Comparison of ENCODE assay signal across 8 cellular contexts in the genomic region with DNA sequence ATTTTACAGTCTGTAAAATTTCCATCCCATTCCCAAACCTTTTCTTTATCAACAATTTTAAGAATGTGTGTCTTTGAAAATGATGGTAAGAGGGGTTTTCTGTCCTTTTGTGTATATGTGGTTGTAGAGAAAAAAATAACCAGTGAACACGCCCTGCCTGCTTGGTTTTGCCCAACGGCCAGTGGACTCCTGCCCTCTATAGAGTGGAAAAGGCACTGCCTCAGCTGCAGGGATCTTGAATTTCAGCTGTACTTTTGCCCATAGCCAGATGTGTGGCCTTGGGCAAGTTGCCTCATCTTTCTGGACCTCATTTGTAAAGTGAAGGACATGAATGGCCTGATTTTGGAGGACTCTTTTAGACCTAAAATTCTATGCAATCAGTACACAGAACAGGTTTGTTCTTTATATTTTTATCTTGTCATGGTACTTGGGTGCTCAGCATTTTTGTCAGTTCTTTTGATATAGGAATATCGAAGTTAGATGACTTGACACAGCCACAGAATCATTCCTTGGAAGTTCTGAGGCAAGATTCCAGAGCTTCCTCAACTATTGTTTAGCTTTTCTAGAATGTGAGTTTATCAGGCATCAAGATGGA.
DNase-seq lines count a peak whose midpoint lies in the region; ATAC-seq and TF ChIP-seq lines count a peak whose summit lies in the region.

No MANE protein-coding gene starts in this region.

- intact Hi-C loops in right cardiac atrium (cut with DNase I) = loop anchor here in 1 of 4 donors (10.0 kb wide), 1 partner anchor 75 kb away; no protein-coding TSS in a partner anchor

- no peak overlapping the region for H3K4me3 Mint-ChIP-seq in type B pancreatic cell

- no peaks in the 10 kb centered on the region for H3K27me3 ChIP-seq in right cardiac atrium (ENCODE audit: control insufficient read depth, insufficient read depth)

- H3K36me3 Mint-ChIP-seq in type B pancreatic cell = peaks cover 14% of the 10 kb centered on the region

- DNase-seq in NCI-H524 (lab: John Stamatoyannopoulos, UW) (peak; percentile 15 to 56), NCI-H524 treated with DMSO at 0.1 percent for 48 hours (lab: John Stamatoyannopoulos, UW) (no peak), UCSD-AML1 (lab: John Stamatoyannopoulos, UW; ENCODE audit: unreplicated experiment) (peak; percentile 19), right cardiac atrium (peak in 2 of 3 donors; percentile 52 to 63), type B pancreatic cell (ENCODE audit: extremely low spot score, unreplicated experiment) (no peak)

- peaks cover 3% of the 10 kb centered on the region for H3K27me3 Mint-ChIP-seq in type B pancreatic cell

- H3K9me3 Mint-ChIP-seq in type B pancreatic cell = peaks cover 6% of the 10 kb centered on the region

- no peak overlapping the region for H3K27ac Mint-ChIP-seq in type B pancreatic cell

- H3K27ac ChIP-seq in right cardiac atrium (ENCODE audit: low read length) = no peak overlapping the region

- no peak overlapping the region for H3K4me3 ChIP-seq in right cardiac atrium (ENCODE audit: low read length)

- TF ChIP-seq CTCF in type B pancreatic cell (conservative IDR thresholded peaks at IDR 0.05) = peak; percentile 68

- H3K9me3 ChIP-seq in right cardiac atrium (ENCODE audit: control insufficient read depth, low read length) = no peaks in the 10 kb centered on the region

- ATAC-seq in HG02973 (IDR thresholded peaks at IDR 0.05; ENCODE audit: unreplicated experiment) (peak; percentile 58), right cardiac atrium (peak; percentile 50 to 67), HG02884 (IDR thresholded peaks at IDR 0.05; ENCODE audit: unreplicated experiment) (no peak), GM21737 (IDR thresholded peaks at IDR 0.05; ENCODE audit: unreplicated experiment) (no peak)

- H3K4me1 ChIP-seq in right cardiac atrium (ENCODE audit: control insufficient read depth, insufficient read depth, low read length) = no peaks in the 10 kb centered on the region

- 42% methylated on average over 3 of the region's 3 CpGs for WGBS in right cardiac atrium

- H3K4me1 Mint-ChIP-seq in type B pancreatic cell (ENCODE audit: unreplicated experiment) = peaks cover 27% of the 10 kb centered on the region

Comparison
In these comparisons a context has a peak if more than half of its experiments do, and no peak if none do; other contexts are left out.
1. DNase-seq: peak in NCI-H524 (2 of 2), UCSD-AML1 (single experiment) and right cardiac atrium (2 of 3); none in NCI-H524 treated with DMSO at 0.1 percent for 48 hours (single experiment) and type B pancreatic cell (single experiment).
2. ATAC-seq: peak in HG02973 (single experiment) and right cardiac atrium (2 of 2); none in HG02884 (single experiment) and GM21737 (single experiment).